Comparison of ENCODE assay signal across 13 cellular contexts in genomic region chr7:128201690-128202085, GRCh38. TPM values are rescaled to one million over a fixed set of nuclear protein-coding genes. Genes with fewer than 3 reads are reported as not detected.
A peak's percentile ranks its signal among the peaks of the same experiment; 100 is the strongest.
DNase-seq lines count a peak whose midpoint lies in the region; ATAC-seq, FAIRE-seq and TF ChIP-seq lines count a peak whose summit lies in the region.
"Had no signal": no experiment of that assay in that cellular context is flagged by ENCODE, and none has a peak within 500 bp of the region (broad histone marks: within the 10 kb centered on the region; RNA-seq: fewer than 3 reads in every experiment).

No MANE protein-coding gene starts in this region.

- H3K4me3 Mint-ChIP-seq in natural killer cell = peak overlapping the region; percentile 77
- no peak overlapping the region for H3K4me3 Mint-ChIP-seq in osteocyte (ENCODE audit: unreplicated experiment)

- no peak for TF ChIP-seq CTCF in A673 (conservative IDR thresholded peaks at IDR 0.05; ENCODE audit: low read depth, low read length)
- no peak for TF ChIP-seq CTCF in natural killer cell (IDR thresholded peaks at IDR 0.05)
- no peak for TF ChIP-seq CTCF in osteocyte (IDR thresholded peaks at IDR 0.05)

- H3K9ac ChIP-seq in HUES6 (ENCODE audit: low read length) = peak overlapping the region; percentile 33
- H3K9ac ChIP-seq: BLaER1 treated with 17β-estradiol and CSF1 and Interleukin-3, amounts not matched to agents 10 nM and 100 nM had no signal

- WGBS in ectodermal cell, 2 experiments = 24 to 26% methylated on average over 17 of the region's 17 CpGs

- H3K27ac Mint-ChIP-seq in natural killer cell = no peak overlapping the region
- no peak overlapping the region for H3K27ac Mint-ChIP-seq in osteocyte (ENCODE audit: unreplicated experiment)

- FAIRE-seq in GM19239 (lab: Jason Lieb, UNC) = no peak

- H3K36me3 ChIP-seq in A673 (ENCODE audit: insufficient read depth, low read length, poor library complexity, severe bottlenecking) = no peaks in the 10 kb centered on the region
- H3K36me3 ChIP-seq in HUES6 (ENCODE audit: control insufficient read depth, insufficient read depth, low read length) = no peaks in the 10 kb centered on the region
- H3K36me3 ChIP-seq in ectodermal cell (ENCODE audit: control insufficient read depth, insufficient read depth, low read length) = no peaks in the 10 kb centered on the region
- H3K36me3 ChIP-seq: BLaER1 treated with 17β-estradiol and CSF1 and Interleukin-3, amounts not matched to agents 10 nM and 100 nM; tibial artery had no signal

- H3K27me3 ChIP-seq in A673 (replicated peaks; ENCODE audit: insufficient read depth, low read depth, low read length, poor library complexity) = peaks cover 41% of the 10 kb centered on the region
- H3K27me3 ChIP-seq in HUES6 (ENCODE audit: control insufficient read depth, insufficient read depth, low read length) = peaks cover 76% of the 10 kb centered on the region
- peaks cover 55% of the 10 kb centered on the region for H3K27me3 ChIP-seq in ectodermal cell (ENCODE audit: control insufficient read depth, insufficient read depth, low read length, poor library complexity, severe bottlenecking)
- H3K27me3 ChIP-seq: body of pancreas had no signal

- H3K4me1 ChIP-seq in A673 (ENCODE audit: insufficient read depth, low read length, poor library complexity, severe bottlenecking) (no peaks in the 10 kb centered on the region), HUES6 (ENCODE audit: control insufficient read depth, insufficient read depth, low read length) (peaks cover 14% of the 10 kb centered on the region), ectodermal cell (ENCODE audit: control insufficient read depth, insufficient read depth, low read length) (peaks cover 14% of the 10 kb centered on the region)

- POLR2A ChIA-PET in A673 (lab: Charles Lee; ENCODE audit: low non-redundant PET) = no interaction called here

- ATAC-seq in natural killer cell = peak in 1 of 3 donors; percentile 36

- no TSS peak for BruUV-seq in A673 (replicated peaks; lab: Mats Ljungman, UMichigan)

- H3K4me3 ChIP-seq in A673 (ENCODE audit: low read depth, low read length, poor library complexity, severe bottlenecking) = peak overlapping the region; percentile 31
- H3K4me3 ChIP-seq in HUES6 (ENCODE audit: low read depth, low read length) = peak overlapping the region; percentile 69
- H3K4me3 ChIP-seq in ectodermal cell (ENCODE audit: insufficient read depth, low read depth, low read length) = peak overlapping the region; percentile 33
- H3K4me3 ChIP-seq: BLaER1 treated with 17β-estradiol and CSF1 and Interleukin-3, amounts not matched to agents 10 nM and 100 nM; body of pancreas; tibial artery had no signal

- H3K9me3 ChIP-seq in A673 (ENCODE audit: low read depth, low read length, poor library complexity, severe bottlenecking) (no peaks in the 10 kb centered on the region), HUES6 (ENCODE audit: control insufficient read depth, insufficient read depth, low read depth, low read length) (no peaks in the 10 kb centered on the region; the same call in 1 of the 2 replicates), ectodermal cell (ENCODE audit: control insufficient read depth, low read length) (no peaks in the 10 kb centered on the region)
- H3K9me3 ChIP-seq: body of pancreas, tibial artery had no signal

- intact Hi-C loops in A673 (cut with micrococcal nuclease; ENCODE audit: unreplicated experiment) = no loop called here
- intact Hi-C loops in natural killer cell (cut with micrococcal nuclease) = loop anchor here (10.0 kb wide), 1 partner anchor 687 kb away; no protein-coding TSS in a partner anchor

- CTCF ChIA-PET in A673 (lab: Charles Lee) = no interaction called here

- peaks cover 9 to 17% of the 10 kb centered on the region in 2 donors for H3K4me1 Mint-ChIP-seq in natural killer cell
- peaks cover 10% of the 10 kb centered on the region for H3K4me1 Mint-ChIP-seq in osteocyte (ENCODE audit: unreplicated experiment)

- DNase-seq in A673 (ENCODE audit: low spot score) = no peak
- DNase-seq in natural killer cell = no peak
- DNase-seq in stimulated activated CD4-positive, alpha-beta T cell treated with anti-CD3 and anti-CD28 coated beads, Interleukin-4, amount 100 ng/mL, for 24 hours = no peak
- DNase-seq in COLO829 (ENCODE audit: low spot score) = no peak
- DNase-seq in osteocyte (ENCODE audit: extremely low spot score, unreplicated experiment) = no peak
- no peak for DNase-seq in GM19239 (ENCODE audit: insufficient read length, low spot score)
- DNase-seq: NCI-H1417, tibial artery had no signal

- peaks cover 26 to 48% of the 10 kb centered on the region in 2 donors for H3K27me3 Mint-ChIP-seq in natural killer cell (ENCODE audit: low read depth in 2 of 2)
- H3K27me3 Mint-ChIP-seq in osteocyte (ENCODE audit: unreplicated experiment) = peaks cover 60% of the 10 kb centered on the region

- H3K27ac ChIP-seq in A673 (ENCODE audit: low read depth, low read length, poor library complexity, severe bottlenecking) = no peak overlapping the region
- H3K27ac ChIP-seq in HUES6 (ENCODE audit: low read depth, low read length) = no peak overlapping the region
- H3K27ac ChIP-seq in ectodermal cell (ENCODE audit: insufficient read depth, low read depth, low read length, poor library complexity, severe bottlenecking) = no peak overlapping the region
- H3K27ac ChIP-seq: BLaER1 treated with 17β-estradiol and CSF1 and Interleukin-3, amounts not matched to agents 10 nM and 100 nM; body of pancreas; tibial artery had no signal

- H3K36me3 Mint-ChIP-seq in natural killer cell (no peaks in the 10 kb centered on the region), osteocyte (ENCODE audit: unreplicated experiment) (no peaks in the 10 kb centered on the region)

- H3K9me3 Mint-ChIP-seq in natural killer cell = no peaks in the 10 kb centered on the region
- no peaks in the 10 kb centered on the region for H3K9me3 Mint-ChIP-seq in osteocyte (ENCODE audit: unreplicated experiment)

RNA-seq across cellular contexts. Expression of gene LEP, which starts 39.4 kb away (rescaled TPM):
- not detected in 2 replicates for total RNA-seq in A673 (2021)
- not detected for polyA plus RNA-seq in ectodermal cell (2013, experiment 1 of 4)
- polyA plus RNA-seq in ectodermal cell (2013, experiment 2 of 4) = not detected
- polyA plus RNA-seq in ectodermal cell (2013, experiment 3 of 4) = not detected
- polyA plus RNA-seq in ectodermal cell (2013, experiment 4 of 4) = not detected
- total RNA-seq in natural killer cell = not detected
- not detected in 2 replicates for total RNA-seq in osteocyte
- total RNA-seq: HT-29 had no signal
